Comparison of ENCODE assay signal across 2 cellular contexts in the genomic region with DNA sequence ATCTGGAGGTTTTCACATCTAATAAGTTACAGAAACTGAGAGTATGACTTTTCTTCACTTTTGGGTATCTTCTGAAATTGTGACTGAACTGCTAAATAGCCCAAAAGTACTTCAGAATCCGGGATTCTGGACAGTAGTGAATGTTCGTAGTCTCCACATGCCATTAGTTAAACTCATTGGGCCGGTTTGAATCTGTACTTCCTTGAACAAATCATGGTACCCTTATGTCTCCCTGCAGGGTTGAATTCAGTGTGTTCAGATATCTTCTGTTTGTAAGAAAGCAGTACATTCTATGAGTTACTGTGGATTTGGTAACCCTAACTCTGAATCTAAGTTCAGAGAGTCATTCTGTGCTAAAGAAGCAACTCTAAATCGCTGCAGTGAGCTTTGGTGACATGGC.
TF ChIP-seq lines count a peak whose summit lies in the region.

No MANE protein-coding gene starts in this region.

TF ChIP-seq in GM23338, 12 proteins besides CTCF, POLR2A, EP300 and RAD21:
- TF ChIP-seq STAT1 (IDR thresholded peaks at IDR 0.05; ENCODE audit: unreplicated experiment) (no peak), ZNF331 (CRISPR knock-in tag; IDR thresholded peaks at IDR 0.05; ENCODE audit: low read depth) (no peak), ZNF114 (CRISPR knock-in tag; IDR thresholded peaks at IDR 0.05) (no peak), JUNB (IDR thresholded peaks at IDR 0.05; ENCODE audit: unreplicated experiment) (no peak), POLR2AphosphoS5 (IDR thresholded peaks at IDR 0.05; ENCODE audit: low read depth) (no peak), NANOG (IDR thresholded peaks at IDR 0.05; ENCODE audit: borderline replicate concordance) (no peak), EZH2phosphoT487 (IDR thresholded peaks at IDR 0.05; ENCODE audit: unreplicated experiment) (no peak), REST (IDR thresholded peaks at IDR 0.05; ENCODE audit: unreplicated experiment) (no peak), CREB1 (CRISPR knock-in tag; IDR thresholded peaks at IDR 0.05; ENCODE audit: low read depth) (no peak)
- TF ChIP-seq, protein P1, sequence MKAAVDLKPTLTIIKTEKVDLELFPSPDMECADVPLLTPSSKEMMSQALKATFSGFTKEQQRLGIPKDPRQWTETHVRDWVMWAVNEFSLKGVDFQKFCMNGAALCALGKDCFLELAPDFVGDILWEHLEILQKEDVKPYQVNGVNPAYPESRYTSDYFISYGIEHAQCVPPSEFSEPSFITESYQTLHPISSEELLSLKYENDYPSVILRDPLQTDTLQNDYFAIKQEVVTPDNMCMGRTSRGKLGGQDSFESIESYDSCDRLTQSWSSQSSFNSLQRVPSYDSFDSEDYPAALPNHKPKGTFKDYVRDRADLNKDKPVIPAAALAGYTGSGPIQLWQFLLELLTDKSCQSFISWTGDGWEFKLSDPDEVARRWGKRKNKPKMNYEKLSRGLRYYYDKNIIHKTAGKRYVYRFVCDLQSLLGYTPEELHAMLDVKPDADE (IDR thresholded peaks at IDR 0.05) = no peak

TF ChIP-seq in GM12878, 131 proteins besides CTCF, POLR2A, EP300 and RAD21:
- TF ChIP-seq CBFB (IDR thresholded peaks at IDR 0.05; ENCODE audit: low read depth) (no peak), ZBTB11 (CRISPR knock-in tag; IDR thresholded peaks at IDR 0.05) (no peak), REST (IDR thresholded peaks at IDR 0.05; ENCODE audit: low read depth, low read length) (no peak)
TF ChIP-seq in GM12878: peak in this region for 0.
